In the genomic region with DNA sequence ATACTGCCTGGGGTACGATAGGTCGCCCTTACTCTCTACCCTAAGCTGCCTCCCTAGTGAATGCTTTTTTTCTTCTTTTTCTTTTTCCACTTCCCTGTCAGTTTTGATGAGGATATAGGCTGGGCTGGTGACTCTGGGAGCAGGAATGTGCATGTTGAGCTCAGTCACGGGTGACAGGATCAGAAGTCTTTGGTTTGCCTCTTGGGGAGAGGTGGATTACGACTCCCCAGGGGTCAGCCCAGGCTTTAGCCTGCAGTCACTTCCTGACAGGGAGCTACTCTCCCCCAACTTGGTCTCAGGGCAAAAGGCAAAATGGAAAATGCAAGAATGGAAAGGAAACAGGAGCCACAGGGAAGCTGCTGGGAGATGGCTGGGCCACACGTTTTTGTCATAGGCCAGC, we compare ENCODE assay signal across 18 cellular contexts. TPM values are rescaled to one million over a fixed set of nuclear protein-coding genes. Genes with fewer than 3 reads are reported as not detected.
DNase-seq lines count a peak whose midpoint lies in the region; ATAC-seq and TF ChIP-seq lines count a peak whose summit lies in the region.
"Had no signal": no experiment of that assay in that cellular context is flagged by ENCODE, and none has a peak within 500 bp of the region (broad histone marks: within the 10 kb centered on the region; RNA-seq: fewer than 3 reads in every experiment).

No MANE protein-coding gene starts in this region.

- 23 to 56% methylated on average over 2 to 5 of the region's 5 CpGs for WGBS in endodermal cell (ENCODE audit: insufficient coverage in 1 of 2, insufficient read length in 1 of 2), 2 experiments

- H3K4me1 Mint-ChIP-seq in endodermal cell (no peaks in the 10 kb centered on the region), nephron progenitor cell (peaks cover 13% of the 10 kb centered on the region)
- no peaks in the 10 kb centered on the region for H3K4me1 Mint-ChIP-seq in activated CD4-positive, alpha-beta T cell treated with anti-CD3 and anti-CD28 coated beads for 36 hours
- H3K4me1 Mint-ChIP-seq: B cell had no signal

- CTCF ChIA-PET in activated CD4-positive, alpha-beta T cell treated with anti-CD3 and anti-CD28 coated beads for 36 hours (lab: Charles Lee): interaction anchor here (0.7 kb wide), 1 partner anchor 18 kb away, joined by 4 read pairs; no protein-coding TSS in a partner anchor

- POLR2A ChIA-PET in activated CD4-positive, alpha-beta T cell treated with anti-CD3 and anti-CD28 coated beads for 36 hours (lab: Charles Lee): no interaction called here

- H3K27me3 Mint-ChIP-seq in endodermal cell (ENCODE audit: insufficient read depth) (peaks cover 26% of the 10 kb centered on the region), nephron progenitor cell (ENCODE audit: low read depth, poor library complexity) (peaks cover 7% of the 10 kb centered on the region)
- H3K27me3 Mint-ChIP-seq in activated CD4-positive, alpha-beta T cell treated with anti-CD3 and anti-CD28 coated beads for 36 hours: peaks cover 3% of the 10 kb centered on the region

- H3K9me3 Mint-ChIP-seq in endodermal cell (no peaks in the 10 kb centered on the region), nephron progenitor cell (peaks cover 15% of the 10 kb centered on the region)
- H3K9me3 Mint-ChIP-seq in activated CD4-positive, alpha-beta T cell treated with anti-CD3 and anti-CD28 coated beads for 36 hours (ENCODE audit: low read depth): peaks cover 1% of the 10 kb centered on the region

- peaks cover 16% of the 10 kb centered on the region for H3K27me3 ChIP-seq in endodermal cell (ENCODE audit: control insufficient read depth, insufficient read depth, low read length, poor library complexity, severe bottlenecking)
- H3K27me3 ChIP-seq: adrenal gland had no signal

- no peaks in the 10 kb centered on the region for H3K36me3 ChIP-seq in endodermal cell (ENCODE audit: control insufficient read depth, insufficient read depth, low read length)
- H3K36me3 ChIP-seq: adrenal gland, thoracic aorta had no signal

- H3K27ac Mint-ChIP-seq in endodermal cell (no peak overlapping the region), nephron progenitor cell (no peak overlapping the region)
- no peak overlapping the region for H3K27ac Mint-ChIP-seq in activated CD4-positive, alpha-beta T cell treated with anti-CD3 and anti-CD28 coated beads for 36 hours
- H3K27ac Mint-ChIP-seq: B cell had no signal

- no peak overlapping the region for H3K4me3 Mint-ChIP-seq in endodermal cell
- peak overlapping the region; percentile 2 for H3K4me3 Mint-ChIP-seq in nephron progenitor cell
- no peak overlapping the region for H3K4me3 Mint-ChIP-seq in activated CD4-positive, alpha-beta T cell treated with anti-CD3 and anti-CD28 coated beads for 36 hours
- H3K4me3 Mint-ChIP-seq: B cell had no signal

- intact Hi-C loops in activated CD4-positive, alpha-beta T cell treated with anti-CD3 and anti-CD28 coated beads for 36 hours (cut with DNase I, micrococcal nuclease): no loop called here

- TF ChIP-seq CTCF in endodermal cell (conservative IDR thresholded peaks at IDR 0.05): no peak
- TF ChIP-seq CTCF in nephron progenitor cell (IDR thresholded peaks at IDR 0.05): no peak
- no peak for TF ChIP-seq CTCF in GM20000 (IDR thresholded peaks at IDR 0.05; ENCODE audit: extremely low read depth, missing control alignments)

- H3K9ac ChIP-seq in endodermal cell (ENCODE audit: extremely low read depth, low read length, poor library complexity, severe bottlenecking): no peak overlapping the region
- H3K9ac ChIP-seq: parathyroid adenoma had no signal

- no peaks in the 10 kb centered on the region for H3K4me1 ChIP-seq in endodermal cell (ENCODE audit: control insufficient read depth, insufficient read depth, low read length)
- H3K4me1 ChIP-seq: adrenal gland, parathyroid adenoma had no signal

- ATAC-seq in activated CD4-positive, alpha-beta T cell treated with anti-CD3 and anti-CD28 coated beads for 36 hours: no peak
- ATAC-seq: K562 had no signal

- H3K36me3 Mint-ChIP-seq in endodermal cell (ENCODE audit: low read depth): no peaks in the 10 kb centered on the region
- no peaks in the 10 kb centered on the region for H3K36me3 Mint-ChIP-seq in nephron progenitor cell (ENCODE audit: low read depth)
- H3K36me3 Mint-ChIP-seq in activated CD4-positive, alpha-beta T cell treated with anti-CD3 and anti-CD28 coated beads for 36 hours (ENCODE audit: low read depth): no peaks in the 10 kb centered on the region

- H3K9me3 ChIP-seq in endodermal cell (ENCODE audit: control insufficient read depth, low read length): no peaks in the 10 kb centered on the region
- H3K9me3 ChIP-seq: adrenal gland, thoracic aorta had no signal

- DNase-seq in COLO829 (ENCODE audit: low spot score) (peak; percentile 14), LHCN-M2 (ENCODE audit: low read depth) (peak; percentile 55), endodermal cell (peak; percentile 49), nephron progenitor cell (peak; percentile 54), NCI-H1694 treated with DMSO at 0.1 percent for 48 hours (lab: John Stamatoyannopoulos, UW) (no peak), GM20000 (ENCODE audit: low spot score) (no peak), NCI-H526 treated with DMSO at 0.1 percent for 48 hours (lab: John Stamatoyannopoulos, UW) (no peak)
- DNase-seq in activated CD4-positive, alpha-beta T cell treated with anti-CD3 and anti-CD28 coated beads for 36 hours: no peak
- DNase-seq: adrenal gland; DMS79; midbrain; NCI-H510A treated with DMSO at 0.1 percent for 48 hours; stimulated activated CD4-positive, alpha-beta T cell treated with anti-CD3 and anti-CD28 coated beads, Interleukin-15, amount 100 ng/mL, for 24 hours had no signal

- H3K27ac ChIP-seq in endodermal cell (ENCODE audit: low read depth, low read length): no peak overlapping the region
- H3K27ac ChIP-seq: adrenal gland, coronary artery, parathyroid adenoma, thoracic aorta had no signal

- no peak overlapping the region for H3K4me3 ChIP-seq in endodermal cell (ENCODE audit: low read length)
- H3K4me3 ChIP-seq: adrenal gland, coronary artery, K562, thoracic aorta had no signal

RNA-seq across cellular contexts. Expression of a gene that starts 57.3 kb away (rescaled TPM):
- total RNA-seq in LHCN-M2 (2014; rRNA removed): 3.5 and 6.1 TPM in 2 replicates
- 14.2 TPM for polyA plus RNA-seq in LHCN-M2 (2012)
- 10 to 100 TPM; 10.4 to 26.5 TPM for total RNA-seq in endodermal cell
- polyA plus RNA-seq in endodermal cell (2013, experiment 1 of 2): 24.9 TPM
- polyA plus RNA-seq in endodermal cell (2013, experiment 2 of 2): 19.4 TPM
- under 1 TPM; 0.26 to 0.71 TPM for total RNA-seq in activated CD4-positive, alpha-beta T cell treated with anti-CD3 and anti-CD28 coated beads for 36 hours
- total RNA-seq: K562 had no signal
- polyA plus RNA-seq: K562 had no signal

Comparison
In these comparisons a context has a peak if more than half of its experiments do, and no peak if none do; other contexts are left out.
1. DNase-seq: peak in COLO829 (single experiment), LHCN-M2 (single experiment), endodermal cell (single experiment) and nephron progenitor cell (single experiment); none in NCI-H1694 treated with DMSO at 0.1 percent for 48 hours (single experiment), activated CD4-positive, alpha-beta T cell treated with anti-CD3 and anti-CD28 coated beads for 36 hours (single experiment), GM20000 (single experiment) and NCI-H526 treated with DMSO at 0.1 percent for 48 hours (single experiment).